ENCODE assay signal across 16 cellular contexts in genomic region chr15:55619783-55620182, GRCh38. TPM values are rescaled to one million over a fixed set of nuclear protein-coding genes. Genes with fewer than 3 reads are reported as not detected.
DNase-seq lines count a peak whose midpoint lies in the region; ATAC-seq, FAIRE-seq and TF ChIP-seq lines count a peak whose summit lies in the region.
"Had no signal": no experiment of that assay in that cellular context is flagged by ENCODE, and none has a peak within 500 bp of the region (broad histone marks: within the 10 kb centered on the region; RNA-seq: fewer than 3 reads in every experiment).

No MANE protein-coding gene starts in this region.

- CTCF ChIA-PET in K562 (lab: Yijun Ruan, JAX; ENCODE audit: low intra/inter-chr PET ratio), result no interaction called here

- no peak for TF ChIP-seq POLR2A in K562 (conservative IDR thresholded peaks at IDR 0.05)

- peaks cover 89% of the 10 kb centered on the region for H3K4me1 ChIP-seq in OCI-LY1 (ENCODE audit: insufficient read depth, low read length, severe bottlenecking)
- H3K4me1 ChIP-seq in K562 (replicated peaks in 1 of 2; ENCODE audit: control insufficient read depth in 2 of 2, insufficient read depth in 2 of 2, low read length in 2 of 2), result no peaks in the 10 kb centered on the region
- H3K4me1 ChIP-seq: A549, BE2C had no signal

- WGBS in K562 (ENCODE audit: insufficient coverage, low coverage, missing lambda C conversion rate), result 3% methylated on average over 6 of the region's 6 CpGs

- no peaks in the 10 kb centered on the region for H3F3A ChIP-seq in OCI-LY1 (ENCODE audit: insufficient read depth, low read length)

- POLR2A ChIA-PET in K562 (lab: Yijun Ruan, JAX), result interaction anchor here (0.8 kb wide), 1 partner anchor 162 kb away, joined by 3 read pairs; no protein-coding TSS in a partner anchor

- H3K9me3 Mint-ChIP-seq in nephron progenitor cell, result no peaks in the 10 kb centered on the region
- H3K9me3 Mint-ChIP-seq: CD4-positive, alpha-beta memory T cell; GM23338 had no signal

- no peaks in the 10 kb centered on the region for H3K9me1 ChIP-seq in K562 (ENCODE audit: control insufficient read depth, insufficient read depth, low read length)

- TF ChIP-seq RAD21 in K562 (CRISPR knock-in tag; conservative IDR thresholded peaks at IDR 0.05 in 1 of 2, IDR thresholded peaks at IDR 0.05 in 1 of 2), result no peak

- no peaks in the 10 kb centered on the region for H3K9me2 ChIP-seq in OCI-LY1 (ENCODE audit: low read depth, low read length)

- no peaks in the 10 kb centered on the region for H3K27me3 Mint-ChIP-seq in nephron progenitor cell (ENCODE audit: low read depth, poor library complexity)

- peaks cover 81% of the 10 kb centered on the region for H3K36me3 Mint-ChIP-seq in nephron progenitor cell (ENCODE audit: low read depth)
- H3K36me3 Mint-ChIP-seq: CD4-positive, alpha-beta memory T cell had no signal

- H3K79me2 ChIP-seq in OCI-LY1 (ENCODE audit: insufficient read depth, low read length), result peaks cover 16% of the 10 kb centered on the region; the same call in 1 of the 2 replicates
- H3K79me2 ChIP-seq in K562 (ENCODE audit: control insufficient read depth, insufficient read depth, low read length), result no peaks in the 10 kb centered on the region

- H3K27me3 ChIP-seq in OCI-LY1 (ENCODE audit: insufficient read depth, low read length) (no peaks in the 10 kb centered on the region), K562 (ENCODE audit: control insufficient read depth in 2 of 2, insufficient read depth in 2 of 2, low read length in 2 of 2) (peaks cover 5 to 11% of the 10 kb centered on the region in 2 experiments; a peak in 1 of 5 replicates)
- H3K27me3 ChIP-seq: BE2C had no signal

- no peak overlapping the region for H3K4me3 Mint-ChIP-seq in nephron progenitor cell
- H3K4me3 Mint-ChIP-seq: CD4-positive, alpha-beta memory T cell; GM23338 had no signal

- peaks cover 9% of the 10 kb centered on the region for H3K4me1 Mint-ChIP-seq in nephron progenitor cell
- H3K4me1 Mint-ChIP-seq: CD4-positive, alpha-beta memory T cell had no signal

- H3K4me3 ChIP-seq in OCI-LY1 (ENCODE audit: low read depth, low read length, poor library complexity, severe bottlenecking), result peak overlapping the region; percentile 63
- H3K4me3 ChIP-seq in K562, result no peak overlapping the region
- H3K4me3 ChIP-seq: A549, GM23338 had no signal

- no peaks in the 10 kb centered on the region for H4K20me1 ChIP-seq in OCI-LY1 (ENCODE audit: insufficient read depth, low read length)
- H4K20me1 ChIP-seq in K562 (replicated peaks; ENCODE audit: control insufficient read depth, insufficient read depth, low read length), result no peaks in the 10 kb centered on the region

- no TSS peak for BruUV-seq in K562 (replicated peaks; lab: Mats Ljungman, UMichigan)

- H3K9me3 ChIP-seq in OCI-LY1 (ENCODE audit: low read length) (no peaks in the 10 kb centered on the region), K562 (replicated peaks; ENCODE audit: control insufficient read depth, insufficient read depth, low read depth, low read length) (no peaks in the 10 kb centered on the region)
- H3K9me3 ChIP-seq: A549, BE2C had no signal

- no peak for TF ChIP-seq EP300 in K562 (IDR thresholded peaks at IDR 0.05; ENCODE audit: low read length)

- in situ Hi-C loops in K562 (cut with MboI), result no loop called here

- intact Hi-C loops in K562 (cut with micrococcal nuclease), result no loop called here

- ATAC-seq in K562, result no peak
- ATAC-seq in GM21786 (IDR thresholded peaks at IDR 0.05; ENCODE audit: unreplicated experiment), result no peak
- no peak for ATAC-seq in HG02870 (IDR thresholded peaks at IDR 0.05; ENCODE audit: unreplicated experiment)
- ATAC-seq: A549, GM23338 had no signal

- TF ChIP-seq CTCF in OCI-LY1 (IDR thresholded peaks at IDR 0.05; ENCODE audit: low read length) (no peak), K562 (IDR thresholded peaks at IDR 0.05 in 2 of 3, conservative IDR thresholded peaks at IDR 0.05 in 1 of 3; ENCODE audit: insufficient read depth in 2 of 3, low read depth in 1 of 3, low read length in 3 of 3) (no peak), nephron progenitor cell (IDR thresholded peaks at IDR 0.05) (no peak)

- peak overlapping the region; percentile 69 for H3K9ac ChIP-seq in OCI-LY1 (ENCODE audit: low read length)
- no peak overlapping the region for H3K9ac ChIP-seq in K562 (ENCODE audit: insufficient read depth in 1 of 2, low read depth in 2 of 2, low read length in 2 of 2)

- H2AFZ ChIP-seq in OCI-LY1 (ENCODE audit: low read length), result no peak overlapping the region
- H2AFZ ChIP-seq in K562 (ENCODE audit: low read depth, low read length), result no peak overlapping the region
- H2AFZ ChIP-seq: GM23338 had no signal

- peak; percentile 49 for DNase-seq in OCI-M1 (lab: John Stamatoyannopoulos, UW)
- no peak for DNase-seq in K562 (ENCODE audit: extremely low read depth in 1 of 4, low spot score in 3 of 4)
- no peak for DNase-seq in nephron progenitor cell
- DNase-seq in Kasumi-1 (lab: John Stamatoyannopoulos, UW), result no peak
- DNase-seq: BE2C; CD4-positive, alpha-beta memory T cell; DMS79; H7 had no signal

- H3K4me2 ChIP-seq in OCI-LY1 (ENCODE audit: low read length) (peak overlapping the region; percentile 68), K562 (ENCODE audit: insufficient read depth, low read length) (no peak overlapping the region)
- H3K4me2 ChIP-seq: A549, GM23338 had no signal

- no peaks in the 10 kb centered on the region for H3K36me3 ChIP-seq in OCI-LY1 (ENCODE audit: insufficient read depth, low read length)
- H3K36me3 ChIP-seq in K562 (ENCODE audit: control insufficient read depth, insufficient read depth, low read length), result no peaks in the 10 kb centered on the region

- peak overlapping the region; percentile 86 for H3K27ac Mint-ChIP-seq in nephron progenitor cell
- H3K27ac Mint-ChIP-seq: CD4-positive, alpha-beta memory T cell; GM23338 had no signal

- peak overlapping the region; percentile 95 for H3K27ac ChIP-seq in OCI-LY1 (ENCODE audit: low read depth, low read length, poor library complexity, severe bottlenecking)
- no peak overlapping the region for H3K27ac ChIP-seq in K562 (ENCODE audit: extremely low read depth, low read depth, low read length)
- H3K27ac ChIP-seq: A549, C4-2B had no signal

- no peak for FAIRE-seq in K562 (lab: Jason Lieb, UNC)
- FAIRE-seq: GM12891 had no signal

TF ChIP-seq in K562, 482 proteins besides CTCF, POLR2A, EP300 and RAD21:
- TF ChIP-seq SPI1 (IDR thresholded peaks at IDR 0.05; ENCODE audit: borderline replicate concordance, low read depth, low read length) (peak; percentile 31; the same call in 1 of the 2 replicates), ZNF324 (CRISPR knock-in tag; IDR thresholded peaks at IDR 0.05) (no peak), ETS1 (conservative IDR thresholded peaks at IDR 0.05; ENCODE audit: control insufficient read depth, low read depth, low read length) (no peak), ETV6 (IDR thresholded peaks at IDR 0.05; ENCODE audit: borderline replicate concordance in 1 of 2, low read depth in 2 of 2, low read length in 1 of 2) (no peak), ETV6 (CRISPR knock-in tag; IDR thresholded peaks at IDR 0.05; ENCODE audit: borderline replicate concordance) (no peak), RHOXF2B (CRISPR knock-in tag; conservative IDR thresholded peaks at IDR 0.05) (no peak)

RNA-seq across cellular contexts. Expression of gene PYGO1, which starts 31.6 kb away (rescaled TPM):
- not detected in 2 replicates for total RNA-seq in K562 (2011; cell fraction: chromatin; rRNA removed; ENCODE audit: low replicate concordance)
- total RNA-seq in K562 (2011; cell fraction: nucleolus; rRNA removed), result not detected in 2 replicates
- total RNA-seq in K562 (2011; cell fraction: nucleoplasm; rRNA removed), result not detected in 2 replicates
- total RNA-seq in K562 (2014; rRNA removed) (not detected in 2 replicates), K562 (2014; rRNA removed; fragmentation: Illumina TruSeq; extraction: Trizol) (0.04 TPM in 1 of 2 replicates, not detected in the other), K562 (2015; rRNA removed; fragmentation: Illumina TruSeq; extraction: Trizol) (not detected in 2 replicates), K562 (2021) (0.07 TPM in 1 of 2 replicates, not detected in the other)
- polyA plus RNA-seq in K562 (2011; rRNA removed) (0.04 TPM in 1 of 2 replicates, not detected in the other), K562 (2014; fragmentation: Illumina TruSeq; extraction: Trizol) (not detected in 2 replicates), K562 (2014; fragmentation: Nextera tagmentation; extraction: Ambion mirVana) (under 1 TPM in 1 of 2 experiments, not detected in 1; under 0.01 TPM), K562 (2014; rRNA removed) (0.01 TPM in 1 of 2 replicates, not detected in the other)
- not detected in 2 replicates for polyA plus RNA-seq in K562 (2011; cell fraction: cytosol; rRNA removed)
- not detected in 2 replicates for polyA plus RNA-seq in K562 (2011; cell fraction: nucleus; rRNA removed)
- polyA plus RNA-seq in K562 (2012), result 0.01 TPM in 1 of 2 replicates, not detected in the other
- 0.15 TPM in 1 of 2 replicates, not detected in the other for polyA minus RNA-seq in K562 (2011; rRNA and poly(A)+ RNA removed)
- not detected in 2 replicates for polyA minus RNA-seq in K562 (2011; cell fraction: cytosol; rRNA and poly(A)+ RNA removed)
- polyA minus RNA-seq in K562 (2011; cell fraction: nucleus; rRNA and poly(A)+ RNA removed), result not detected in 2 replicates
- total RNA-seq: CD4-positive, alpha-beta memory T cell; HT-29 had no signal
- polyA plus RNA-seq: CD4-positive, alpha-beta memory T cell had no signal
